In the genomic region with DNA sequence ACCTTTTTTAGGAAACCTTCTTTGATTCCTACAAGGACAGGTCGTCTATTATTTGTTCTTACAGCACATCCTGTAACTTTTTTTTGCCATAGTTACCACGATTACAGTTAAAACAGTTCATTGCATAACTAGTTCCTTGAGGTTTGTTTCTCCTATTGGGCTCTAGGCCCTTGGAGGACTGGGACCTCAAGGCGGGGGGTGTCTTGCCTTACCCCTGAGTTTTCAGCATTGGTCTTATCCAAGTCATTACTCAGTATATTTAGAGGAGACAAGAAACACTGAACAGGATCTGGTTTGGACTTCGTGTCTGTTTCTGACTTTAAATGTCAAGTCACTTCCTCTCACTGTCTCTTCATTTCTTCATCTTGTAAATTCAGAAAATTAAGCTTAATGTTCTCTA, we compare ENCODE assay signal across 13 cellular contexts.
"Had no signal": no experiment of that assay in that cellular context is flagged by ENCODE, and none has a peak within 500 bp of the region (broad histone marks: within the 10 kb centered on the region; RNA-seq: fewer than 3 reads in every experiment).

No MANE protein-coding gene starts in this region.

- H3K4me1 Mint-ChIP-seq: activated naive CD4-positive, alpha-beta T cell treated with anti-CD3 and anti-CD28 coated beads, Interleukin-2, amount 10 ng/mL, durations not matched to agents 7 days and 5 days; activated T-helper 17 cell treated with anti-CD3 and anti-CD28 coated beads, Interleukin-2, amount 50 U/mL, for 72 hours had no signal

- H3K36me3 ChIP-seq: esophagus squamous epithelium, pancreas, upper lobe of left lung had no signal

- H3K4me3 Mint-ChIP-seq: activated naive CD4-positive, alpha-beta T cell treated with anti-CD3 and anti-CD28 coated beads, Interleukin-2, amount 10 ng/mL, durations not matched to agents 7 days and 5 days; activated T-helper 17 cell treated with anti-CD3 and anti-CD28 coated beads, Interleukin-2, amount 50 U/mL, for 72 hours; neural crest cell; T-cell had no signal

- H3K27me3 Mint-ChIP-seq: activated naive CD4-positive, alpha-beta T cell treated with anti-CD3 and anti-CD28 coated beads, Interleukin-2, amount 10 ng/mL, durations not matched to agents 7 days and 5 days; T-cell had no signal

- H3K27ac Mint-ChIP-seq: activated naive CD4-positive, alpha-beta T cell treated with anti-CD3 and anti-CD28 coated beads, Interleukin-2, amount 10 ng/mL, durations not matched to agents 7 days and 5 days; activated T-helper 17 cell treated with anti-CD3 and anti-CD28 coated beads, Interleukin-2, amount 50 U/mL, for 72 hours; T-cell had no signal

- H3K4me3 ChIP-seq: esophagus squamous epithelium, pancreas, upper lobe of left lung had no signal

- H3K9me3 ChIP-seq: esophagus squamous epithelium, pancreas, upper lobe of left lung had no signal

- DNase-seq: activated CD8-positive, alpha-beta memory T cell treated with anti-CD3 and anti-CD28 coated beads for 24 hours; activated naive CD4-positive, alpha-beta T cell treated with anti-CD3 and anti-CD28 coated beads, Interleukin-2, amount 10 ng/mL, durations not matched to agents 7 days and 5 days; esophagus squamous epithelium; hippocampal formation; pancreas; stimulated activated CD4-positive, alpha-beta T cell treated with anti-CD3 and anti-CD28 coated beads, Interleukin-2, amount 100 ng/mL, for 48 hours; stimulated activated naive CD4-positive, alpha-beta T cell treated with Interleukin-2 at 50 U/mL for 16 hours; T-cell; T1000; upper lobe of left lung had no signal

- H3K9me3 Mint-ChIP-seq: activated naive CD4-positive, alpha-beta T cell treated with anti-CD3 and anti-CD28 coated beads, Interleukin-2, amount 10 ng/mL, durations not matched to agents 7 days and 5 days; activated T-helper 17 cell treated with anti-CD3 and anti-CD28 coated beads, Interleukin-2, amount 50 U/mL, for 72 hours; T-cell had no signal

- H3K27me3 ChIP-seq: esophagus squamous epithelium, pancreas, upper lobe of left lung had no signal

- H3K36me3 Mint-ChIP-seq: activated naive CD4-positive, alpha-beta T cell treated with anti-CD3 and anti-CD28 coated beads, Interleukin-2, amount 10 ng/mL, durations not matched to agents 7 days and 5 days; T-cell had no signal

- H3K27ac ChIP-seq: esophagus squamous epithelium, pancreas, upper lobe of left lung, VCaP had no signal

- H3K4me1 ChIP-seq: esophagus squamous epithelium, upper lobe of left lung had no signal

- ATAC-seq: activated T-helper 17 cell treated with anti-CD3 and anti-CD28 coated beads, Interleukin-2, amount 50 U/mL, for 72 hours; pancreas; T-cell had no signal
